In genomic region chr5:79990205-79990597, GRCh38 we compare ENCODE assay signal across 8 cellular contexts. TPM values are rescaled to one million over a fixed set of nuclear protein-coding genes. Genes with fewer than 3 reads are reported as not detected.
A peak's percentile ranks its signal among the peaks of the same experiment; 100 is the strongest.
DNase-seq lines count a peak whose midpoint lies in the region; ATAC-seq and TF ChIP-seq lines count a peak whose summit lies in the region.

No MANE protein-coding gene starts in this region.

- DNase-seq in A673 (ENCODE audit: low spot score) (peak; percentile 2), adipocyte (ENCODE audit: low read depth) (peak; percentile 54), NCI-H82 (lab: John Stamatoyannopoulos, UW) (no peak), SHP77 (lab: John Stamatoyannopoulos, UW) (no peak), midbrain (lab: John Stamatoyannopoulos, UW) (no peak)

- no peaks in the 10 kb centered on the region for H3K9me3 ChIP-seq in A673 (ENCODE audit: low read depth, low read length, poor library complexity, severe bottlenecking)
- no peaks in the 10 kb centered on the region for H3K9me3 ChIP-seq in adipocyte (ENCODE audit: control insufficient read depth, low read length)
- no peaks in the 10 kb centered on the region for H3K9me3 ChIP-seq in liver (ENCODE audit: control insufficient read depth in 4 of 4, low read length in 3 of 4)

- CTCF ChIA-PET in A673 (lab: Charles Lee), result interaction anchor here (1.2 kb wide), 1 partner anchor 93 kb away, joined by 5 read pairs; no protein-coding TSS in a partner anchor

- TF ChIP-seq RAD21 in liver (IDR thresholded peaks at IDR 0.05), result no peak

- 82% methylated on average over 6 of the region's 6 CpGs for WGBS in liver

- intact Hi-C loops in A673 (cut with micrococcal nuclease; ENCODE audit: unreplicated experiment), result loop anchor here (5.0 kb wide), 1 partner anchor 92 kb away; no protein-coding TSS in a partner anchor

- H3K27me3 ChIP-seq in A673 (replicated peaks; ENCODE audit: insufficient read depth, low read depth, low read length, poor library complexity), result no peaks in the 10 kb centered on the region
- H3K27me3 ChIP-seq in adipocyte (replicated peaks; ENCODE audit: control insufficient read depth, insufficient read depth, low read length), result no peaks in the 10 kb centered on the region
- peaks cover 0 to 3% (median 0%) of the 10 kb centered on the region in 4 donors for H3K27me3 ChIP-seq in liver (ENCODE audit: control insufficient read depth in 4 of 4, insufficient read depth in 4 of 4, low read length in 3 of 4)

- peaks cover 13% of the 10 kb centered on the region for H3K4me1 ChIP-seq in A673 (ENCODE audit: insufficient read depth, low read length, poor library complexity, severe bottlenecking)
- H3K4me1 ChIP-seq in adipocyte (ENCODE audit: control insufficient read depth, insufficient read depth, low read length), result peaks cover 18% of the 10 kb centered on the region
- H3K4me1 ChIP-seq in liver (ENCODE audit: control insufficient read depth in 4 of 4, insufficient read depth in 4 of 4, low read length in 3 of 4), result peaks cover 0 to 13% (median 7%) of the 10 kb centered on the region in 4 donors

- POLR2A ChIA-PET in A673 (lab: Charles Lee; ENCODE audit: low non-redundant PET), result interaction anchor here (0.6 to 0.7 kb wide), 2 partner anchors 9 to 15 kb away, joined by 3 to 4 read pairs; no protein-coding TSS in a partner anchor

- ATAC-seq in GM18907 (IDR thresholded peaks at IDR 0.05; ENCODE audit: unreplicated experiment), result peak; percentile 42
- peak; percentile 63 for ATAC-seq in HG03103 (IDR thresholded peaks at IDR 0.05; ENCODE audit: low read depth, unreplicated experiment)

- H3K36me3 ChIP-seq in A673 (ENCODE audit: insufficient read depth, low read length, poor library complexity, severe bottlenecking) (peaks cover 36% of the 10 kb centered on the region), adipocyte (ENCODE audit: control insufficient read depth, insufficient read depth, low read length, severe bottlenecking) (peaks cover 25% of the 10 kb centered on the region), liver (ENCODE audit: control insufficient read depth in 4 of 4, insufficient read depth in 3 of 4, low read depth in 1 of 4, low read length in 3 of 4) (peaks cover 0 to 16% (median 6%) of the 10 kb centered on the region in 4 donors)

- H3K27ac ChIP-seq in A673 (ENCODE audit: low read depth, low read length, poor library complexity, severe bottlenecking), result peak overlapping the region; percentile 79
- no peak overlapping the region for H3K27ac ChIP-seq in liver (ENCODE audit: low read depth in 1 of 2, low read length in 2 of 2)

- no TSS peak for BruUV-seq in A673 (replicated peaks; lab: Mats Ljungman, UMichigan)

- peak overlapping the region; percentile 95 for H3K4me3 ChIP-seq in A673 (ENCODE audit: low read depth, low read length, poor library complexity, severe bottlenecking)
- peak overlapping the region; percentile 97 for H3K4me3 ChIP-seq in adipocyte (ENCODE audit: low read length)
- H3K4me3 ChIP-seq in liver (ENCODE audit: low read depth in 1 of 3, low read length in 3 of 3), result peak overlapping the region in 2 of 3 donors; percentile 71 to 98

- TF ChIP-seq CTCF in A673 (conservative IDR thresholded peaks at IDR 0.05; ENCODE audit: low read depth, low read length) (no peak), liver (IDR thresholded peaks at IDR 0.05; ENCODE audit: low read depth, low read length, missing input control) (no peak)

- H3K9ac ChIP-seq in adipocyte (ENCODE audit: low read length) (peak overlapping the region; percentile 89), liver (ENCODE audit: low read depth in 1 of 2, low read length in 2 of 2) (peak overlapping the region in 1 of 2 donors; percentile 51)

TF ChIP-seq in liver, 16 proteins besides CTCF, POLR2A, EP300 and RAD21:
- TF ChIP-seq HNF4A (conservative IDR thresholded peaks at IDR 0.05), result no peak
- TF ChIP-seq ZBTB33 (IDR thresholded peaks at IDR 0.05), result no peak
- no peak for TF ChIP-seq EGR1 (IDR thresholded peaks at IDR 0.05; ENCODE audit: low read depth in 2 of 2)

RNA-seq across cellular contexts. Expression of gene MTX3, which starts 0.9 kb away (rescaled TPM):
- total RNA-seq in A673 (2021), result 24.2 and 28.1 TPM in 2 replicates
- total RNA-seq in liver, result 1 to 10 TPM; 6.3 to 7.6 TPM
- polyA plus RNA-seq in liver, result 1 to 10 TPM; 2.3 to 2.6 TPM

RNA-seq across cellular contexts. Expression of gene THBS4, which starts 44.9 kb away (rescaled TPM):
- 0.43 and 1.6 TPM in 2 replicates for total RNA-seq in A673 (2021)
- under 1 TPM; 0.08 to 0.28 TPM for total RNA-seq in liver
- polyA plus RNA-seq in liver, result under 1 TPM; 0.18 to 0.21 TPM

Comparison
In these comparisons a context has a peak if more than half of its experiments do, and no peak if none do; other contexts are left out.
1. DNase-seq: peak in A673 (single experiment) and adipocyte (single experiment); none in NCI-H82 (single experiment), SHP77 (0 of 2) and midbrain (single experiment).
2. Peak in every context shown above with its lines, with median percentiles within 50 percentile points of each other: H3K4me3 ChIP-seq.